Comparison of ENCODE assay signal across 1 cellular context in the genomic region with DNA sequence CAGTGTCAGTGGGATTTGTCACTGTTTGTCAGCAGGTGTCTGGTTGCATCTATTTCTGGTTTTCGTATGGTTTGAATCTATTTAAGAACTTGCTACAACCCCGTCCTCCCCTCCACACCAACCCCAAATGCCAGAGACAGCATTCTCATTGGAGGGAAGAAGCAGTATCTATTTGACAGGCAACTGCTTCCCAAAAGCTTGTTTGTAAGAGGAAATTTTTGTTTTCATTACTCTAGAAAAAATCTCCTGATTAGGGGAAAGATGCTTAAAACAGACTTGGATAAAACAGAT.
TF ChIP-seq lines count a peak whose summit lies in the region.

No MANE protein-coding gene starts in this region.

TF ChIP-seq in endothelial cell of umbilical vein, 7 proteins besides CTCF, POLR2A, EP300 and RAD21 (continued from another document):
- TF ChIP-seq, protein P1, sequence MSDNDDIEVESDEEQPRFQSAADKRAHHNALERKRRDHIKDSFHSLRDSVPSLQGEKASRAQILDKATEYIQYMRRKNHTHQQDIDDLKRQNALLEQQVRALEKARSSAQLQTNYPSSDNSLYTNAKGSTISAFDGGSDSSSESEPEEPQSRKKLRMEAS (IDR thresholded peaks at IDR 0.05; ENCODE audit: insufficient read depth, insufficient read length), result no peak
- no peak for TF ChIP-seq MYC (IDR thresholded peaks at IDR 0.05; ENCODE audit: low read depth, low read length)
- no peak for TF ChIP-seq EZH2 (IDR thresholded peaks at IDR 0.05; ENCODE audit: borderline replicate concordance, low read depth, low read length, severe bottlenecking)
- no peak for TF ChIP-seq GATA2 (IDR thresholded peaks at IDR 0.05; ENCODE audit: insufficient read depth, insufficient read length, low read depth, low read length)
TF ChIP-seq in endothelial cell of umbilical vein: peak in this region for 0.
